In the genomic region with DNA sequence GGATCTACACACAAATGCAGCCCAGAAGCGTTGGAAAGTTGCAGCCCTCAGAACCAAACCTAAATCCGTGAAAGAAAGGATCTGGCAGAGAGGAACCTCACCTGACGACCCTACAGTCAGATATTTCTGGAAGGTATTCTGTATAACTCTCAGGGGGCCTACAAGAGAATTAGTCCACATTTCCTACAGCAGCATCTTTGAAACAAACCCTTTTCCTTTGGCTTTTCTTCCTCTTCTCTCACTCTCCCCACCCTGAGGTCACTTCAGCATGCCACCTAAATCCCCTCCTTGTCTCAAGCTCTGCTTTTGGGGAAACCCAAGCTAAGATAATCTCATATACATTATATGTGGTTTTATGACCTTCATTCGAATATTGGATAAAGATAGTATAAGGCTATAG, we compare ENCODE assay signal across 7 cellular contexts.
"Had no signal": no experiment of that assay in that cellular context is flagged by ENCODE, and none has a peak within 500 bp of the region (broad histone marks: within the 10 kb centered on the region; RNA-seq: fewer than 3 reads in every experiment).

No MANE protein-coding gene starts in this region.

- FAIRE-seq: GM12878, GM12891, GM12892, GM18507, GM19239 had no signal

- H3K4me3 ChIP-seq: GM12878 had no signal

- DNase-seq: GDM1, GF-D8 had no signal

- ATAC-seq: GM12878 had no signal
